1 cellular context compared by ENCODE assay signal in genomic region chr20:44354979-44355502, GRCh38.
A peak's percentile ranks its signal among the peaks of the same experiment; 100 is the strongest.
TF ChIP-seq lines count a peak whose summit lies in the region.

No MANE protein-coding gene starts in this region.

TF ChIP-seq in HepG2, 621 proteins besides CTCF, POLR2A, EP300 and RAD21 (continued from another document and continues in another):
- TF ChIP-seq PBX2 (CRISPR knock-in tag; IDR thresholded peaks at IDR 0.05) (no peak), SNAPC4 (CRISPR knock-in tag; IDR thresholded peaks at IDR 0.05) (no peak), EED (CRISPR knock-in tag; IDR thresholded peaks at IDR 0.05) (no peak), ATF7-NPFF (CRISPR knock-in tag; IDR thresholded peaks at IDR 0.05; ENCODE audit: low read depth) (no peak), FOSL1 (CRISPR knock-in tag; IDR thresholded peaks at IDR 0.05; ENCODE audit: borderline replicate concordance) (no peak), ZNF34 (CRISPR knock-in tag; IDR thresholded peaks at IDR 0.05; ENCODE audit: borderline replicate concordance) (no peak), ARHGAP35 (CRISPR knock-in tag; IDR thresholded peaks at IDR 0.05; ENCODE audit: borderline replicate concordance) (0 out of 2 replicates have a peak, but pooled peaks have one; percentile 5), NR0B2 (CRISPR knock-in tag; IDR thresholded peaks at IDR 0.05) (no peak), TEAD3 (CRISPR knock-in tag; optimal IDR thresholded peaks at IDR 0.05; ENCODE audit: borderline replicate concordance) (peak; percentile 19), STAT5B (CRISPR knock-in tag; IDR thresholded peaks at IDR 0.05) (no peak), IKZF1 (IDR thresholded peaks at IDR 0.05) (no peak), MED1 (CRISPR knock-in tag; IDR thresholded peaks at IDR 0.05) (no peak), BRF2 (CRISPR knock-in tag; IDR thresholded peaks at IDR 0.05) (no peak), ZNF768 (CRISPR knock-in tag; IDR thresholded peaks at IDR 0.05) (no peak), RCOR2 (CRISPR knock-in tag; IDR thresholded peaks at IDR 0.05) (peak; percentile 86), GABPB1 (CRISPR knock-in tag; IDR thresholded peaks at IDR 0.05) (no peak; the same call in 1 of the 2 replicates), ZNF562 (CRISPR knock-in tag; IDR thresholded peaks at IDR 0.05; ENCODE audit: borderline replicate concordance) (no peak), AGO2 (optimal IDR thresholded peaks at IDR 0.05; ENCODE audit: low read depth, low read length) (no peak), POGZ (CRISPR knock-in tag; IDR thresholded peaks at IDR 0.05) (peak; percentile 14; the same call in 1 of the 2 replicates), ZFP1 (CRISPR knock-in tag; IDR thresholded peaks at IDR 0.05) (no peak), FOXJ3 (CRISPR knock-in tag; IDR thresholded peaks at IDR 0.05; ENCODE audit: borderline replicate concordance) (0 out of 2 replicates have a peak, but pooled peaks have one; percentile 8), ZNF782 (CRISPR knock-in tag; IDR thresholded peaks at IDR 0.05; ENCODE audit: borderline replicate concordance) (no peak), SETDB1 (CRISPR knock-in tag; IDR thresholded peaks at IDR 0.05; ENCODE audit: borderline replicate concordance) (no peak), PLRG1 (conservative IDR thresholded peaks at IDR 0.05) (no peak), KDM5A (IDR thresholded peaks at IDR 0.05; ENCODE audit: borderline replicate concordance, low read length) (no peak; the same call in 1 of the 2 replicates), ZNF430 (CRISPR knock-in tag; IDR thresholded peaks at IDR 0.05) (no peak), THAP11 (CRISPR knock-in tag; IDR thresholded peaks at IDR 0.05) (no peak), ZMYM3 (CRISPR knock-in tag; IDR thresholded peaks at IDR 0.05) (peak; percentile 95), CBFB (CRISPR knock-in tag; IDR thresholded peaks at IDR 0.05) (no peak), ZNF691 (CRISPR knock-in tag; IDR thresholded peaks at IDR 0.05; ENCODE audit: borderline replicate concordance, low read depth) (no peak), ZNF75D (CRISPR knock-in tag; IDR thresholded peaks at IDR 0.05; ENCODE audit: borderline replicate concordance) (no peak), ZC3H4 (CRISPR knock-in tag; IDR thresholded peaks at IDR 0.05; ENCODE audit: borderline replicate concordance) (no peak), ZNF790 (CRISPR knock-in tag; IDR thresholded peaks at IDR 0.05; ENCODE audit: borderline replicate concordance) (0 out of 2 replicates have a peak, but pooled peaks have one; percentile 50), ZNF274 (CRISPR knock-in tag; IDR thresholded peaks at IDR 0.05) (no peak; the same call in 1 of the 2 replicates), CBX1 (IDR thresholded peaks at IDR 0.05; ENCODE audit: low read depth) (peak; percentile 79), ZBTB14 (CRISPR knock-in tag; IDR thresholded peaks at IDR 0.05) (no peak), TOPORS (CRISPR knock-in tag; IDR thresholded peaks at IDR 0.05) (no peak)
- TF ChIP-seq, protein P1, sequence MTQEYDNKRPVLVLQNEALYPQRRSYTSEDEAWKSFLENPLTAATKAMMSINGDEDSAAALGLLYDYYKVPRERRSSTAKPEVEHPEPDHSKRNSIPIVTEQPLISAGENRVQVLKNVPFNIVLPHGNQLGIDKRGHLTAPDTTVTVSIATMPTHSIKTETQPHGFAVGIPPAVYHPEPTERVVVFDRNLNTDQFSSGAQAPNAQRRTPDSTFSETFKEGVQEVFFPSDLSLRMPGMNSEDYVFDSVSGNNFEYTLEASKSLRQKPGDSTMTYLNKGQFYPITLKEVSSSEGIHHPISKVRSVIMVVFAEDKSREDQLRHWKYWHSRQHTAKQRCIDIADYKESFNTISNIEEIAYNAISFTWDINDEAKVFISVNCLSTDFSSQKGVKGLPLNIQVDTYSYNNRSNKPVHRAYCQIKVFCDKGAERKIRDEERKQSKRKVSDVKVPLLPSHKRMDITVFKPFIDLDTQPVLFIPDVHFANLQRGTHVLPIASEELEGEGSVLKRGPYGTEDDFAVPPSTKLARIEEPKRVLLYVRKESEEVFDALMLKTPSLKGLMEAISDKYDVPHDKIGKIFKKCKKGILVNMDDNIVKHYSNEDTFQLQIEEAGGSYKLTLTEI (CRISPR knock-in tag; conservative IDR thresholded peaks at IDR 0.05), result no peak
- TF ChIP-seq, protein P2, sequence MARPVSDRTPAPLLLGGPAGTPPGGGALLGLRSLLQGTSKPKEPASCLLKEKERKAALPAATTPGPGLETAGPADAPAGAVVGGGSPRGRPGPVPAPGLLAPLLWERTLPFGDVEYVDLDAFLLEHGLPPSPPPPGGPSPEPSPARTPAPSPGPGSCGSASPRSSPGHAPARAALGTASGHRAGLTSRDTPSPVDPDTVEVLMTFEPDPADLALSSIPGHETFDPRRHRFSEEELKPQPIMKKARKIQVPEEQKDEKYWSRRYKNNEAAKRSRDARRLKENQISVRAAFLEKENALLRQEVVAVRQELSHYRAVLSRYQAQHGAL (CRISPR knock-in tag; IDR thresholded peaks at IDR 0.05; ENCODE audit: not compliant biosample characterization), result no peak
- TF ChIP-seq, protein P3, sequence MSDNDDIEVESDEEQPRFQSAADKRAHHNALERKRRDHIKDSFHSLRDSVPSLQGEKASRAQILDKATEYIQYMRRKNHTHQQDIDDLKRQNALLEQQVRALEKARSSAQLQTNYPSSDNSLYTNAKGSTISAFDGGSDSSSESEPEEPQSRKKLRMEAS (IDR thresholded peaks at IDR 0.05), result no peak
- TF ChIP-seq, protein P4, sequence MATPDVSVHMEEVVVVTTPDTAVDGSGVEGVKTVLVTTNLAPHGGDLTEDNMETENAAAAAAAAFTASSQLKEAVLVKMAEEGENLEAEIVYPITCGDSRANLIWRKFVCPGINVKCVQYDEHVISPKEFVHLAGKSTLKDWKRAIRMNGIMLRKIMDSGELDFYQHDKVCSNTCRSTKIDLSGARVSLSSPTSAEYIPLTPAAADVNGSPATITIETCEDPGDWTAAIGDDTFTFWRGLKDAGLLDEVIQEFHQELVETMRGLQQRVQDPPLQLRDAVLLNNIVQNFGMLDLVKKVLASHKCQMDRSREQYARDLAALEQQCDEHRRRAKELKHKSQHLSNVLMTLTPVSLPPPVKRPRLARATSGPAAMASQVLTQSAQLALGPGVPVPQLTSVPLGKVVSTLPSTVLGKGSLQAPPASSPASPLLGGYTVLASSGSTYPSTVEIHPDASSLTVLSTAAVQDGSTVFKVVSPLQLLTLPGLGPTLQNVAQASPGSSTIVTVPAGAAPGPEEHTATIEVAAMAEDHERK (CRISPR knock-in tag; IDR thresholded peaks at IDR 0.05; ENCODE audit: low read depth), result no peak
- TF ChIP-seq, protein P5, sequence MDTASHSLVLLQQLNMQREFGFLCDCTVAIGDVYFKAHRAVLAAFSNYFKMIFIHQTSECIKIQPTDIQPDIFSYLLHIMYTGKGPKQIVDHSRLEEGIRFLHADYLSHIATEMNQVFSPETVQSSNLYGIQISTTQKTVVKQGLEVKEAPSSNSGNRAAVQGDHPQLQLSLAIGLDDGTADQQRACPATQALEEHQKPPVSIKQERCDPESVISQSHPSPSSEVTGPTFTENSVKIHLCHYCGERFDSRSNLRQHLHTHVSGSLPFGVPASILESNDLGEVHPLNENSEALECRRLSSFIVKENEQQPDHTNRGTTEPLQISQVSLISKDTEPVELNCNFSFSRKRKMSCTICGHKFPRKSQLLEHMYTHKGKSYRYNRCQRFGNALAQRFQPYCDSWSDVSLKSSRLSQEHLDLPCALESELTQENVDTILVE (CRISPR knock-in tag; IDR thresholded peaks at IDR 0.05), result no peak
- TF ChIP-seq, protein P6, sequence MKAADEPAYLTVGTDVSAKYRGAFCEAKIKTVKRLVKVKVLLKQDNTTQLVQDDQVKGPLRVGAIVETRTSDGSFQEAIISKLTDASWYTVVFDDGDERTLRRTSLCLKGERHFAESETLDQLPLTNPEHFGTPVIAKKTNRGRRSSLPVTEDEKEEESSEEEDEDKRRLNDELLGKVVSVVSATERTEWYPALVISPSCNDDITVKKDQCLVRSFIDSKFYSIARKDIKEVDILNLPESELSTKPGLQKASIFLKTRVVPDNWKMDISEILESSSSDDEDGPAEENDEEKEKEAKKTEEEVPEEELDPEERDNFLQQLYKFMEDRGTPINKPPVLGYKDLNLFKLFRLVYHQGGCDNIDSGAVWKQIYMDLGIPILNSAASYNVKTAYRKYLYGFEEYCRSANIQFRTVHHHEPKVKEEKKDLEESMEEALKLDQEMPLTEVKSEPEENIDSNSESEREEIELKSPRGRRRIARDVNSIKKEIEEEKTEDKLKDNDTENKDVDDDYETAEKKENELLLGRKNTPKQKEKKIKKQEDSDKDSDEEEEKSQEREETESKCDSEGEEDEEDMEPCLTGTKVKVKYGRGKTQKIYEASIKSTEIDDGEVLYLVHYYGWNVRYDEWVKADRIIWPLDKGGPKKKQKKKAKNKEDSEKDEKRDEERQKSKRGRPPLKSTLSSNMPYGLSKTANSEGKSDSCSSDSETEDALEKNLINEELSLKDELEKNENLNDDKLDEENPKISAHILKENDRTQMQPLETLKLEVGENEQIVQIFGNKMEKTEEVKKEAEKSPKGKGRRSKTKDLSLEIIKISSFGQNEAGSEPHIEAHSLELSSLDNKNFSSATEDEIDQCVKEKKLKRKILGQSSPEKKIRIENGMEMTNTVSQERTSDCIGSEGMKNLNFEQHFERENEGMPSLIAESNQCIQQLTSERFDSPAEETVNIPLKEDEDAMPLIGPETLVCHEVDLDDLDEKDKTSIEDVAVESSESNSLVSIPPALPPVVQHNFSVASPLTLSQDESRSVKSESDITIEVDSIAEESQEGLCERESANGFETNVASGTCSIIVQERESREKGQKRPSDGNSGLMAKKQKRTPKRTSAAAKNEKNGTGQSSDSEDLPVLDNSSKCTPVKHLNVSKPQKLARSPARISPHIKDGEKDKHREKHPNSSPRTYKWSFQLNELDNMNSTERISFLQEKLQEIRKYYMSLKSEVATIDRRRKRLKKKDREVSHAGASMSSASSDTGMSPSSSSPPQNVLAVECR (CRISPR knock-in tag; IDR thresholded peaks at IDR 0.05; ENCODE audit: borderline replicate concordance), result no peak
